ENCODE assay signal across 19 cellular contexts in genomic region chr3:22934973-22935372, GRCh38.
A peak's percentile ranks its signal among the peaks of the same experiment; 100 is the strongest.
DNase-seq lines count a peak whose midpoint lies in the region; ATAC-seq and TF ChIP-seq lines count a peak whose summit lies in the region.
"Had no signal": no experiment of that assay in that cellular context is flagged by ENCODE, and none has a peak within 500 bp of the region (broad histone marks: within the 10 kb centered on the region; RNA-seq: fewer than 3 reads in every experiment).

No MANE protein-coding gene starts in this region.

- peaks cover 5% of the 10 kb centered on the region for H3K9me3 ChIP-seq in left ventricle myocardium inferior (replicated peaks)
- H3K9me3 ChIP-seq: A549 had no signal

- H3K4me1 ChIP-seq in left ventricle myocardium inferior, result no peaks in the 10 kb centered on the region
- H3K4me1 ChIP-seq: A549 had no signal

- no peak for DNase-seq in left ventricle myocardium inferior
- DNase-seq in Right ventricle myocardium superior, result no peak
- peak; percentile 18 for DNase-seq in kidney tubule cell (ENCODE audit: low spot score)
- DNase-seq in NCI-H748 treated with DMSO at 0.1 percent for 48 hours (lab: John Stamatoyannopoulos, UW), result no peak
- DNase-seq in SKM-1 (lab: John Stamatoyannopoulos, UW; ENCODE audit: unreplicated experiment), result no peak
- DNase-seq: DMS53, GDM1, H9, HFFc6, Kasumi-1, NCI-H1092, NCI-H1436, NCI-H187 treated with DMSO at 0.1 percent for 48 hours, NCI-H2107, NCI-H2227 treated with DMSO at 0.1 percent for 48 hours, NCI-H510A had no signal

- no peak for TF ChIP-seq CTCF in left ventricle myocardium inferior (IDR thresholded peaks at IDR 0.05; ENCODE audit: borderline replicate concordance)

- H3K4me3 ChIP-seq in left ventricle myocardium inferior, result no peak overlapping the region
- H3K4me3 ChIP-seq: A549 had no signal

- H3K36me3 ChIP-seq in left ventricle myocardium inferior, result no peaks in the 10 kb centered on the region

- intact Hi-C loops in left ventricle myocardium inferior (cut with micrococcal nuclease) (no loop called here), Right ventricle myocardium superior (cut with DNase I) (no loop called here)

- peak overlapping the region; percentile 22 for H3K27ac ChIP-seq in left ventricle myocardium inferior (replicated peaks)
- H3K27ac ChIP-seq: A549 had no signal

- H3K27me3 ChIP-seq in left ventricle myocardium inferior (ENCODE audit: low read depth), result no peaks in the 10 kb centered on the region

- ATAC-seq in Right ventricle myocardium superior (ENCODE audit: poor library complexity) (no peak), esophagus mucosa (peak; percentile 79), HG03432 (IDR thresholded peaks at IDR 0.05; ENCODE audit: unreplicated experiment) (no peak)
- ATAC-seq: A549 had no signal
